Comparison of ENCODE assay signal across 8 cellular contexts in genomic region chr4:98663226-98664006, GRCh38. TPM values are rescaled to one million over a fixed set of nuclear protein-coding genes. Genes with fewer than 3 reads are reported as not detected.
DNase-seq lines count a peak whose midpoint lies in the region; ATAC-seq and TF ChIP-seq lines count a peak whose summit lies in the region.

No MANE protein-coding gene starts in this region.

- peaks cover 3% of the 10 kb centered on the region; the same call in 1 of the 2 replicates for H3K9me2 ChIP-seq in GM23338 (ENCODE audit: insufficient read depth)

- peak overlapping the region; percentile 47 for H3K4me2 ChIP-seq in GM23338

- 0 out of 2 replicates have a peak, but pooled peaks cover 3% of the 10 kb centered on the region for H3K36me3 ChIP-seq in GM23338 (ENCODE audit: insufficient read depth)

- H4K20me1 ChIP-seq in GM23338 (replicated peaks; ENCODE audit: insufficient read depth): no peaks in the 10 kb centered on the region

- peak overlapping the region; percentile 4; the same call in 1 of the 2 replicates for H3K27ac ChIP-seq in GM23338 (ENCODE audit: low read depth)

- H3K27me3 Mint-ChIP-seq in GM23338 (ENCODE audit: insufficient read depth, low read depth, poor library complexity): peaks cover 31% of the 10 kb centered on the region
- no peaks in the 10 kb centered on the region for H3K27me3 Mint-ChIP-seq in activated T-helper 2 cell treated with anti-CD3 and anti-CD28 coated beads, Interferon-gamma antibody, Interleukin-2, Interleukin-4, amounts not matched to agents 10 μg/mL and 5 μg/mL and 100 μg/mL, durations not matched to agents 14 hours and 24 hours and 36 hours (ENCODE audit: low read depth)

- no peaks in the 10 kb centered on the region; the same call in 1 of the 2 replicates for H3F3A ChIP-seq in GM23338 (replicated peaks; ENCODE audit: low read depth)

- DNase-seq in GM23338 (ENCODE audit: low spot score) (no peak), NB4 (ENCODE audit: low read depth) (peak; percentile 21), NCI-H187 treated with DMSO at 0.1 percent for 48 hours (lab: John Stamatoyannopoulos, UW) (no peak), D341Med (ENCODE audit: low spot score) (no peak), hippocampal formation (lab: John Stamatoyannopoulos, UW) (no peak)
- DNase-seq in activated T-helper 2 cell treated with anti-CD3 and anti-CD28 coated beads, Interferon-gamma antibody, Interleukin-2, Interleukin-4, amounts not matched to agents 10 μg/mL and 5 μg/mL and 100 μg/mL, durations not matched to agents 14 hours and 24 hours and 36 hours (ENCODE audit: low spot score): peak; percentile 47
- DNase-seq in stimulated activated CD4-positive, alpha-beta T cell treated with anti-CD3 and anti-CD28 coated beads, Interleukin-15, amount 100 ng/mL, for 48 hours (ENCODE audit: low read depth in 2 of 2): peak; percentile 58 to 63

- H3K27ac Mint-ChIP-seq in GM23338: no peak overlapping the region
- H3K27ac Mint-ChIP-seq in activated T-helper 2 cell treated with anti-CD3 and anti-CD28 coated beads, Interferon-gamma antibody, Interleukin-2, Interleukin-4, amounts not matched to agents 10 μg/mL and 5 μg/mL and 100 μg/mL, durations not matched to agents 14 hours and 24 hours and 36 hours: peak overlapping the region; percentile 94

- H3K4me3 ChIP-seq in GM12875 (ENCODE audit: low read depth, low read length) (peak overlapping the region; percentile 19), GM23338 (no peak overlapping the region), NB4 (ENCODE audit: low read depth, low read length) (no peak overlapping the region)

- TF ChIP-seq CTCF in GM12875 (IDR thresholded peaks at IDR 0.05; ENCODE audit: borderline replicate concordance, insufficient read depth, low read depth, low read length) (no peak), GM23338 (conservative IDR thresholded peaks at IDR 0.05; ENCODE audit: low read depth in 2 of 2) (no peak), NB4 (IDR thresholded peaks at IDR 0.05; ENCODE audit: low read depth, low read length) (no peak)

- peak overlapping the region; percentile 1; the same call in 1 of the 2 replicates for H2AFZ ChIP-seq in GM23338

- H3K4me3 Mint-ChIP-seq in GM23338: peak overlapping the region; percentile 35; the same call in 1 of the 3 replicates
- H3K4me3 Mint-ChIP-seq in activated T-helper 2 cell treated with anti-CD3 and anti-CD28 coated beads, Interferon-gamma antibody, Interleukin-2, Interleukin-4, amounts not matched to agents 10 μg/mL and 5 μg/mL and 100 μg/mL, durations not matched to agents 14 hours and 24 hours and 36 hours (ENCODE audit: low read depth): peak overlapping the region; percentile 40

- H3K4me1 ChIP-seq in GM23338 (ENCODE audit: insufficient read depth): peaks cover 44% of the 10 kb centered on the region

- no peaks in the 10 kb centered on the region for H3K79me2 ChIP-seq in GM23338 (replicated peaks; ENCODE audit: insufficient read depth)

- H3K36me3 Mint-ChIP-seq in GM23338 (ENCODE audit: low read depth): peaks cover 33% of the 10 kb centered on the region
- peaks cover 4% of the 10 kb centered on the region for H3K36me3 Mint-ChIP-seq in activated T-helper 2 cell treated with anti-CD3 and anti-CD28 coated beads, Interferon-gamma antibody, Interleukin-2, Interleukin-4, amounts not matched to agents 10 μg/mL and 5 μg/mL and 100 μg/mL, durations not matched to agents 14 hours and 24 hours and 36 hours (ENCODE audit: low read depth)

- H3K4me1 Mint-ChIP-seq in GM23338: peaks cover 40% of the 10 kb centered on the region
- H3K4me1 Mint-ChIP-seq in activated T-helper 2 cell treated with anti-CD3 and anti-CD28 coated beads, Interferon-gamma antibody, Interleukin-2, Interleukin-4, amounts not matched to agents 10 μg/mL and 5 μg/mL and 100 μg/mL, durations not matched to agents 14 hours and 24 hours and 36 hours (ENCODE audit: low read depth): peaks cover 54% of the 10 kb centered on the region

- peaks cover 20% of the 10 kb centered on the region for H3K27me3 ChIP-seq in GM23338 (ENCODE audit: insufficient read depth)

- no peak for ATAC-seq in GM23338

- H3K9me3 Mint-ChIP-seq in GM23338: peaks cover 29% of the 10 kb centered on the region
- H3K9me3 Mint-ChIP-seq in activated T-helper 2 cell treated with anti-CD3 and anti-CD28 coated beads, Interferon-gamma antibody, Interleukin-2, Interleukin-4, amounts not matched to agents 10 μg/mL and 5 μg/mL and 100 μg/mL, durations not matched to agents 14 hours and 24 hours and 36 hours: peaks cover 17% of the 10 kb centered on the region

- no peak for TF ChIP-seq POLR2A in NB4 (IDR thresholded peaks at IDR 0.05; ENCODE audit: extremely low read depth, insufficient read length)

- intact Hi-C loops in activated T-helper 2 cell treated with anti-CD3 and anti-CD28 coated beads, Interferon-gamma antibody, Interleukin-2, Interleukin-4, amounts not matched to agents 10 μg/mL and 5 μg/mL and 100 μg/mL, durations not matched to agents 14 hours and 24 hours and 36 hours (cut with micrococcal nuclease): loop anchor here (1.0 to 10.0 kb wide), 16 partner anchors 24 to 1191 kb away; partner anchors contain the start of genes ADH5, RAP1GDS1 and STPG2

TF ChIP-seq in GM23338, 12 proteins besides CTCF, POLR2A, EP300 and RAD21 (continues in another document):
- no peak for TF ChIP-seq NANOG (IDR thresholded peaks at IDR 0.05; ENCODE audit: borderline replicate concordance)
- TF ChIP-seq JUNB (IDR thresholded peaks at IDR 0.05; ENCODE audit: unreplicated experiment): no peak
- no peak for TF ChIP-seq EZH2 (IDR thresholded peaks at IDR 0.05; ENCODE audit: low read depth, unreplicated experiment)
- TF ChIP-seq POLR2AphosphoS5 (IDR thresholded peaks at IDR 0.05; ENCODE audit: low read depth): no peak
- TF ChIP-seq ETS1 (IDR thresholded peaks at IDR 0.05): no peak
- TF ChIP-seq EZH2phosphoT487 (IDR thresholded peaks at IDR 0.05; ENCODE audit: unreplicated experiment): no peak
- no peak for TF ChIP-seq ZNF114 (CRISPR knock-in tag; IDR thresholded peaks at IDR 0.05)

RNA-seq across cellular contexts. Expression of gene TSPAN5, which starts 5.0 kb away (rescaled TPM):
- total RNA-seq in GM23338 (2014; rRNA removed; shearing (Covaris generic)): 21.5 and 24.6 TPM in 2 replicates
- polyA plus RNA-seq in GM23338 (2016; fragmentation: Nextera tagmentation; extraction: Ambion mirVana): 18.2 and 18.6 TPM in 2 replicates
- total RNA-seq in activated T-helper 2 cell treated with anti-CD3 and anti-CD28 coated beads, Interferon-gamma antibody, Interleukin-2, Interleukin-4, amounts not matched to agents 10 μg/mL and 5 μg/mL and 100 μg/mL, durations not matched to agents 14 hours and 24 hours and 36 hours: 21.1 and 24.4 TPM in 2 replicates

Comparison
In these comparisons a context has a peak if more than half of its experiments do, and no peak if none do; other contexts are left out.
1. DNase-seq: peak in NB4 (single experiment), activated T-helper 2 cell treated with anti-CD3 and anti-CD28 coated beads, Interferon-gamma antibody, Interleukin-2, Interleukin-4, amounts not matched to agents 10 μg/mL and 5 μg/mL and 100 μg/mL, durations not matched to agents 14 hours and 24 hours and 36 hours (single experiment) and stimulated activated CD4-positive, alpha-beta T cell treated with anti-CD3 and anti-CD28 coated beads, Interleukin-15, amount 100 ng/mL, for 48 hours (2 of 2); none in GM23338 (single experiment), NCI-H187 treated with DMSO at 0.1 percent for 48 hours (single experiment), D341Med (single experiment) and hippocampal formation (0 of 2).